In genomic region chr7:107427462-107427861, GRCh38 we compare ENCODE assay signal across 35 cellular contexts. TPM values are rescaled to one million over a fixed set of nuclear protein-coding genes. Genes with fewer than 3 reads are reported as not detected.
"Had no signal": no experiment of that assay in that cellular context is flagged by ENCODE, and none has a peak within 500 bp of the region (broad histone marks: within the 10 kb centered on the region; RNA-seq: fewer than 3 reads in every experiment).

No MANE protein-coding gene starts in this region.

- DNase-seq: activated CD4-positive, alpha-beta memory T cell treated with anti-CD3 and anti-CD28 coated beads for 36 hours; activated CD4-positive, alpha-beta T cell treated with anti-CD3 and anti-CD28 coated beads, Interleukin-2, amount 10 ng/mL, durations not matched to agents 24 days and 14 days; activated CD4-positive, CD25-positive, alpha-beta regulatory T cell treated with anti-CD3 and anti-CD28 coated beads, Interleukin-2, amount 50 U/mL, for 72 hours; activated CD8-positive, alpha-beta memory T cell treated with anti-CD3 and anti-CD28 coated beads, Interleukin-2, amount 50 U/mL, for 4 hours; activated gamma-delta T cell; activated naive CD4-positive, alpha-beta T cell treated with anti-CD3 and anti-CD28 coated beads, Interleukin-2, amount 10 ng/mL, durations not matched to agents 7 days and 5 days; activated naive CD8-positive, alpha-beta T cell treated with anti-CD3 and anti-CD28 coated beads, Interleukin-2, amount 10 ng/mL, durations not matched to agents 7 days and 5 days; activated T-cell treated with anti-CD3 and anti-CD28 coated beads, Interleukin-2, amount 50 U/mL, for 1 hour; brain microvascular endothelial cell; caudate nucleus; cortex of kidney; effector memory CD8-positive, alpha-beta T cell; erythroblast; gastrocnemius medialis; glutamatergic neuron; hippocampal formation; immature natural killer cell; kidney; mucosa of descending colon; stimulated activated CD4-positive, alpha-beta T cell treated with anti-CD3 and anti-CD28 coated beads, Interleukin-15, amount 100 ng/mL, for 24 hours; stimulated activated CD4-positive, alpha-beta T cell treated with anti-CD3 and anti-CD28 coated beads, Interleukin-2, amount 100 ng/mL, for 24 hours; stimulated activated naive B cell treated with anti-CD40 and anti-IgM and Interleukin-4, amounts not matched to agents 10 μg/mL and 1 μg/mL and 100 μg/mL, for 72 hours; T-helper 17 cell had no signal

- H3K27ac ChIP-seq: ascending aorta, brain microvascular endothelial cell, gastrocnemius medialis, suprapubic skin, tibial nerve had no signal

- H3K4me1 ChIP-seq: ascending aorta, suprapubic skin, tibial nerve had no signal

- H3K36me3 ChIP-seq: ascending aorta, brain microvascular endothelial cell, gastrocnemius medialis, suprapubic skin had no signal

- ATAC-seq: effector memory CD8-positive, alpha-beta T cell; gastrocnemius medialis; mucosa of descending colon; natural killer cell treated with Interleukin-12 subunit alpha and Interleukin-12 subunit beta and Interleukin-15 and Interleukin-18, amount 100 ng/mL, for 72 hours; stimulated activated naive B cell treated with anti-CD40 and anti-IgM and Interleukin-4, amounts not matched to agents 10 μg/mL and 1 μg/mL and 100 μg/mL, for 72 hours; T-helper 17 cell had no signal

- H3K9me3 ChIP-seq: ascending aorta, gastrocnemius medialis, mucosa of descending colon, suprapubic skin had no signal

- H3K4me1 Mint-ChIP-seq: activated CD4-positive, alpha-beta T cell treated with anti-CD3 and anti-CD28 coated beads, Interleukin-2, amount 10 ng/mL, durations not matched to agents 24 days and 14 days; activated naive CD4-positive, alpha-beta T cell treated with anti-CD3 and anti-CD28 coated beads, Interleukin-2, amount 10 ng/mL, durations not matched to agents 7 days and 5 days had no signal

- H3K36me3 Mint-ChIP-seq: natural killer cell treated with Interleukin-12 subunit alpha and Interleukin-12 subunit beta and Interleukin-15 and Interleukin-18, amount 100 ng/mL, for 72 hours had no signal

- H3K4me3 Mint-ChIP-seq: activated CD4-positive, alpha-beta memory T cell treated with anti-CD3 and anti-CD28 coated beads for 36 hours; activated CD4-positive, alpha-beta T cell treated with anti-CD3 and anti-CD28 coated beads, Interleukin-2, amount 10 ng/mL, durations not matched to agents 24 days and 14 days; activated naive CD4-positive, alpha-beta T cell treated with anti-CD3 and anti-CD28 coated beads, Interleukin-2, amount 10 ng/mL, durations not matched to agents 7 days and 5 days; activated naive CD8-positive, alpha-beta T cell treated with anti-CD3 and anti-CD28 coated beads, Interleukin-2, amount 10 ng/mL, durations not matched to agents 7 days and 5 days; effector memory CD8-positive, alpha-beta T cell; immature natural killer cell; natural killer cell treated with Interleukin-12 subunit alpha and Interleukin-12 subunit beta and Interleukin-15 and Interleukin-18, amount 100 ng/mL, for 72 hours; stimulated activated naive B cell treated with anti-CD40 and anti-IgM and Interleukin-4, amounts not matched to agents 10 μg/mL and 1 μg/mL and 100 μg/mL, for 72 hours; T-helper 17 cell had no signal

- H3K9me3 Mint-ChIP-seq: activated CD4-positive, alpha-beta memory T cell treated with anti-CD3 and anti-CD28 coated beads for 36 hours; effector memory CD8-positive, alpha-beta T cell; immature natural killer cell; natural killer cell treated with Interleukin-12 subunit alpha and Interleukin-12 subunit beta and Interleukin-15 and Interleukin-18, amount 100 ng/mL, for 72 hours had no signal

- H3K27me3 ChIP-seq: ascending aorta, brain microvascular endothelial cell, gastrocnemius medialis, suprapubic skin, tibial nerve had no signal

- H3K4me3 ChIP-seq: ascending aorta, gastrocnemius medialis, lung, mucosa of descending colon, suprapubic skin, tibial nerve had no signal

- H3K27me3 Mint-ChIP-seq: activated CD4-positive, alpha-beta memory T cell treated with anti-CD3 and anti-CD28 coated beads for 36 hours; activated CD4-positive, alpha-beta T cell treated with anti-CD3 and anti-CD28 coated beads, Interleukin-2, amount 10 ng/mL, durations not matched to agents 24 days and 14 days; activated naive CD4-positive, alpha-beta T cell treated with anti-CD3 and anti-CD28 coated beads, Interleukin-2, amount 10 ng/mL, durations not matched to agents 7 days and 5 days; activated naive CD8-positive, alpha-beta T cell treated with anti-CD3 and anti-CD28 coated beads, Interleukin-2, amount 10 ng/mL, durations not matched to agents 7 days and 5 days; effector memory CD8-positive, alpha-beta T cell; natural killer cell treated with Interleukin-12 subunit alpha and Interleukin-12 subunit beta and Interleukin-15 and Interleukin-18, amount 100 ng/mL, for 72 hours; stimulated activated naive B cell treated with anti-CD40 and anti-IgM and Interleukin-4, amounts not matched to agents 10 μg/mL and 1 μg/mL and 100 μg/mL, for 72 hours; T-helper 17 cell had no signal

RNA-seq across cellular contexts. Expression of gene GPR22, which starts 42.4 kb away (rescaled TPM):
- total RNA-seq: activated CD4-positive, alpha-beta memory T cell treated with anti-CD3 and anti-CD28 coated beads for 36 hours; activated CD4-positive, alpha-beta T cell treated with anti-CD3 and anti-CD28 coated beads, Interleukin-2, amount 10 ng/mL, durations not matched to agents 24 days and 14 days; activated CD8-positive, alpha-beta memory T cell treated with anti-CD3 and anti-CD28 coated beads for 36 hours; activated naive CD8-positive, alpha-beta T cell treated with anti-CD3 and anti-CD28 coated beads, Interleukin-2, amount 10 ng/mL, durations not matched to agents 7 days and 5 days; ascending aorta; chondrocyte; gastrocnemius medialis; kidney; lung; mesenteric fat pad; myocyte; natural killer cell treated with Interleukin-12 subunit alpha and Interleukin-12 subunit beta and Interleukin-15 and Interleukin-18, amount 100 ng/mL, for 72 hours; omental fat pad; posterior vena cava; suprapubic skin; T-helper 17 cell; tibial nerve; ureter had no signal
- polyA plus RNA-seq: lung had no signal
